26 cellular contexts compared by ENCODE assay signal in the genomic region with DNA sequence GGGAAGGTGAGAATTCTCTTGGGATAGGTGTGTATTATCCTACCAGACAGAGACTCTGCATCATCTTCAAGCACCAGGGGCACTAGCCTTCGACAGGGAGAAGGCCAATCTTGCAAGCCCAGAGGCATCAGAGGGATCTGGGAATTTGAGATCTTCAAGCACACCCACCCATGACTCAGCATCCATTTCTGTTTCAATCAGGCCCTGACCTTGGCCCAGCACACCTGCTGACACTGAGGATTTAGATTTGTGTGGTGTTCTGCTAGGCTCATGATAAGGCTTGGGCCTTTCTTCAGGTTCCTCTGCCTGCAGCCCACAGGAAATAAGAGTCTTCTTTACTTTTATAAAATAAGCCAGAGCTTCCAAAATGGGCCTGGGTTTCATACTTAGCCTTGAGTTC. TPM values are rescaled to one million over a fixed set of nuclear protein-coding genes. Genes with fewer than 3 reads are reported as not detected.
DNase-seq lines count a peak whose midpoint lies in the region; ATAC-seq, FAIRE-seq and TF ChIP-seq lines count a peak whose summit lies in the region.
"Had no signal": no experiment of that assay in that cellular context is flagged by ENCODE, and none has a peak within 500 bp of the region (broad histone marks: within the 10 kb centered on the region; RNA-seq: fewer than 3 reads in every experiment).

No MANE protein-coding gene starts in this region.

- H3K23ac ChIP-seq in H1 (ENCODE audit: insufficient read length), result no peak overlapping the region

- CTCF ChIA-PET in H1 (lab: Charles Lee; ENCODE audit: partially characterized antibody), result interaction anchor here (0.7 to 1.4 kb wide), 3 partner anchors 44 to 260 kb away, joined by 3 to 4 read pairs (median 4); no protein-coding TSS in a partner anchor

- H3K4me1 ChIP-seq in H1 (replicated peaks in 1 of 4; ENCODE audit: control insufficient read depth in 3 of 4, insufficient read depth in 4 of 4, low read length in 3 of 4), result no peaks in the 10 kb centered on the region
- H3K4me1 ChIP-seq: BE2C had no signal

- H3K9me3 Mint-ChIP-seq in effector memory CD8-positive, alpha-beta T cell, result peaks cover 0 to 5% of the 10 kb centered on the region in 2 donors

- TF ChIP-seq POLR2A in H1 (IDR thresholded peaks at IDR 0.05; ENCODE audit: control extremely low read depth in 1 of 2, low read depth in 2 of 2, low read length in 2 of 2), result no peak

- DNase-seq in NCI-H69 (lab: John Stamatoyannopoulos, UW) (peak; percentile 36), RPMI8226 (peak; percentile 74), H1 (ENCODE audit: low read depth in 1 of 2, low spot score in 2 of 2) (no peak), DMS114 treated with DMSO at 0.1 percent for 48 hours (lab: John Stamatoyannopoulos, UW; ENCODE audit: unreplicated experiment) (no peak)
- DNase-seq in effector memory CD8-positive, alpha-beta T cell, result no peak
- DNase-seq: 8988T; ACHN; BE2C; C1 segment of cervical spinal cord; CD4-positive, alpha-beta memory T cell; CD4-positive, CD25-positive, alpha-beta regulatory T cell; CD8-positive, alpha-beta memory T cell; COR-L47; DMS 273 treated with DMSO at 0.1 percent for 48 hours; DMS79 treated with DMSO at 0.1 percent for 48 hours; GF-D8 had no signal

- H4K8ac ChIP-seq in H1 (ENCODE audit: extremely low read depth, insufficient read depth, low read length), result no peak overlapping the region

- H4K20me1 ChIP-seq in H1 (replicated peaks in 1 of 2; ENCODE audit: control insufficient read depth in 1 of 2, insufficient read depth in 2 of 2, low read length in 2 of 2), result no peaks in the 10 kb centered on the region
- H4K20me1 ChIP-seq: BLaER1 had no signal

- H3K27me3 Mint-ChIP-seq in effector memory CD8-positive, alpha-beta T cell, result no peaks in the 10 kb centered on the region
- H3K27me3 Mint-ChIP-seq: CD4-positive, alpha-beta memory T cell; CD4-positive, CD25-positive, alpha-beta regulatory T cell had no signal

- no peak for ATAC-seq in effector memory CD8-positive, alpha-beta T cell (replicated peaks)
- ATAC-seq in HG03196 (IDR thresholded peaks at IDR 0.05; ENCODE audit: unreplicated experiment), result no peak
- ATAC-seq: GM12878 had no signal

- H2BK120ac ChIP-seq in H1 (replicated peaks; ENCODE audit: low read depth, low read length), result no peak overlapping the region

- no peak overlapping the region for H3K14ac ChIP-seq in H1 (ENCODE audit: insufficient read length)

- H2AK5ac ChIP-seq in H1 (ENCODE audit: low read depth, low read length), result no peak overlapping the region

- WGBS in H1 (ENCODE audit: extremely low coverage in 1 of 2, insufficient coverage in 1 of 2, insufficient read length in 1 of 2, insufficient replicate concordance in 2 of 2, low coverage in 1 of 2, low lambda C conversion rate in 2 of 2, missing lambda C conversion rate in 1 of 2), 2 experiments, result 92% methylated on average over 1 of the region's 1 CpG; no CpG with 5 or more reads in 1 of the 2 experiments

- POLR2A ChIA-PET in H1 (lab: Charles Lee; ENCODE audit: partially characterized antibody), result no interaction called here

- no peak overlapping the region for H3K27ac ChIP-seq in H1 (ENCODE audit: low read depth, low read length)
- H3K27ac ChIP-seq: BLaER1 had no signal

- H3K79me1 ChIP-seq in H1 (ENCODE audit: low read depth, low read length), result no peaks in the 10 kb centered on the region

- no peaks in the 10 kb centered on the region for H3K79me2 ChIP-seq in H1 (ENCODE audit: control insufficient read depth in 1 of 2, insufficient read depth in 2 of 2, low read length in 2 of 2)

- no peak overlapping the region for H2AFZ ChIP-seq in H1 (ENCODE audit: low read length)

- H3K23me2 ChIP-seq in H1 (ENCODE audit: low read depth, low read length), result no peaks in the 10 kb centered on the region

- TF ChIP-seq RAD21 in H1 (IDR thresholded peaks at IDR 0.05 in 1 of 2, conservative IDR thresholded peaks at IDR 0.05 in 1 of 2; ENCODE audit: low read depth in 2 of 2, low read length in 2 of 2), result no peak

- no peak overlapping the region for H3K4me3 Mint-ChIP-seq in effector memory CD8-positive, alpha-beta T cell
- H3K4me3 Mint-ChIP-seq: CD4-positive, alpha-beta memory T cell; CD4-positive, CD25-positive, alpha-beta regulatory T cell; CD8-positive, alpha-beta memory T cell had no signal

- no peaks in the 10 kb centered on the region for H3K36me3 Mint-ChIP-seq in effector memory CD8-positive, alpha-beta T cell (ENCODE audit: insufficient read depth)
- H3K36me3 Mint-ChIP-seq: CD14-positive monocyte; CD4-positive, alpha-beta memory T cell; CD4-positive, CD25-positive, alpha-beta regulatory T cell had no signal

- FAIRE-seq in H1 (lab: Jason Lieb, UNC), result no peak
- FAIRE-seq: A204.1, G401.6, GM12878, GM12892, GM18507 had no signal

- no peak overlapping the region for H3K18ac ChIP-seq in H1 (ENCODE audit: extremely low read depth, low read length)

- H4K5ac ChIP-seq in H1 (ENCODE audit: insufficient read length, low read depth, low read length), result no peak overlapping the region

- H2BK20ac ChIP-seq in H1 (ENCODE audit: low read length), result no peak overlapping the region

- H2BK12ac ChIP-seq in H1 (ENCODE audit: low read depth, low read length), result no peak overlapping the region

- no peak overlapping the region for H3K9ac ChIP-seq in H1 (replicated peaks in 1 of 4; ENCODE audit: extremely low read depth in 1 of 4, low read depth in 3 of 4, low read length in 3 of 4)
- H3K9ac ChIP-seq: BLaER1 had no signal

- no peaks in the 10 kb centered on the region for H3K4me1 Mint-ChIP-seq in effector memory CD8-positive, alpha-beta T cell (ENCODE audit: low read depth in 2 of 2)
- H3K4me1 Mint-ChIP-seq: CD14-positive monocyte; CD4-positive, alpha-beta memory T cell; CD4-positive, CD25-positive, alpha-beta regulatory T cell; CD8-positive, alpha-beta memory T cell had no signal

- H3K4ac ChIP-seq in H1 (replicated peaks; ENCODE audit: insufficient read length, low read depth, low read length), result no peak overlapping the region

- TF ChIP-seq CTCF in H1 (IDR thresholded peaks at IDR 0.05; ENCODE audit: control extremely low read depth in 1 of 3, insufficient read depth in 1 of 3, low read depth in 1 of 3, low read length in 3 of 3), result no peak

- no peak overlapping the region for H3K27ac Mint-ChIP-seq in effector memory CD8-positive, alpha-beta T cell
- H3K27ac Mint-ChIP-seq: CD14-positive monocyte; CD4-positive, alpha-beta memory T cell; CD4-positive, CD25-positive, alpha-beta regulatory T cell; CD8-positive, alpha-beta memory T cell had no signal

- H3K4me2 ChIP-seq in H1 (ENCODE audit: insufficient read depth in 1 of 2, low read depth in 2 of 2, low read length in 2 of 2), result no peak overlapping the region

- no peak overlapping the region for H3K4me3 ChIP-seq in H1 (ENCODE audit: extremely low read depth in 1 of 4, insufficient read depth in 2 of 4, low read depth in 3 of 4, low read length in 4 of 4)
- H3K4me3 ChIP-seq: BLaER1, GM12878 had no signal

- TF ChIP-seq EP300 in H1 (IDR thresholded peaks at IDR 0.05; ENCODE audit: borderline replicate concordance in 1 of 2, low read depth in 2 of 2, low read length in 2 of 2), result no peak

- H4K91ac ChIP-seq in H1 (replicated peaks; ENCODE audit: insufficient read length, low read length), result no peak overlapping the region

- H3K56ac ChIP-seq in H1 (replicated peaks; ENCODE audit: insufficient read length, low read depth, low read length), result no peak overlapping the region

- peaks cover 3 to 4% of the 10 kb centered on the region in 2 experiments; a peak in 1 of 4 replicates for H3K9me3 ChIP-seq in H1 (ENCODE audit: insufficient read depth in 2 of 2, low read depth in 1 of 2, low read length in 1 of 2)
- H3K9me3 ChIP-seq: BE2C had no signal

- H3K36me3 ChIP-seq in H1 (ENCODE audit: control insufficient read depth in 2 of 4, insufficient read depth in 4 of 4, low read length in 3 of 4), result no peaks in the 10 kb centered on the region
- H3K36me3 ChIP-seq: BE2C, BLaER1 had no signal

- no peaks in the 10 kb centered on the region for H3K27me3 ChIP-seq in H1 (replicated peaks in 1 of 4; ENCODE audit: control insufficient read depth in 3 of 4, extremely low read depth in 1 of 4, insufficient read depth in 3 of 4, low read length in 3 of 4)
- H3K27me3 ChIP-seq: BE2C, BLaER1 had no signal

- H2BK5ac ChIP-seq in H1 (ENCODE audit: low read depth, low read length), result no peak overlapping the region

- no peak overlapping the region for H2BK15ac ChIP-seq in H1 (ENCODE audit: low read length)

TF ChIP-seq in H1, 55 proteins besides CTCF, POLR2A, EP300 and RAD21:
- TF ChIP-seq SP4 (IDR thresholded peaks at IDR 0.05; ENCODE audit: low read length), result no peak
- TF ChIP-seq TAF1 (IDR thresholded peaks at IDR 0.05; ENCODE audit: low read depth, low read length), result no peak
- 0 out of 2 replicates have a peak, but pooled peaks have one; percentile 34 for TF ChIP-seq BACH1 (IDR thresholded peaks at IDR 0.05; ENCODE audit: low read length)
- no peak for TF ChIP-seq TCF12 (IDR thresholded peaks at IDR 0.05; ENCODE audit: low read depth, low read length)

RNA-seq across cellular contexts. Expression of gene PCP4, which starts 6.6 kb away (rescaled TPM):
- total RNA-seq in H1 (2021; fragmentation: NEBNext Ultra II Directional; extraction: Animal tissue kit (Norgen Biotek cat#: 25700)), result 1.8 and 2.3 TPM in 2 replicates
- polyA plus RNA-seq in H1 (2011; rRNA removed), result 1.5 and 2.4 TPM in 2 replicates
- 3.3 TPM for polyA plus RNA-seq in H1 (2011; cell fraction: cytosol; rRNA removed)
- 1.2 TPM for polyA plus RNA-seq in H1 (2011; cell fraction: nucleus; rRNA removed)
- 2.0 to 5.8 TPM (median 3.1 TPM) in 4 replicates for polyA plus RNA-seq in H1 (2012, experiment 1 of 2)
- polyA plus RNA-seq in H1 (2012, experiment 2 of 2), result 1.0 TPM
- 4.1 TPM for polyA plus RNA-seq in H1 (2013, experiment 1 of 2)
- 4.2 TPM for polyA plus RNA-seq in H1 (2013, experiment 2 of 2)
- 0.39 and 0.44 TPM in 2 replicates for polyA minus RNA-seq in H1 (2011; rRNA and poly(A)+ RNA removed)
- polyA minus RNA-seq in H1 (2011; cell fraction: cytosol; rRNA and poly(A)+ RNA removed), result not detected
- polyA minus RNA-seq in H1 (2011; cell fraction: nucleus; rRNA and poly(A)+ RNA removed), result 1.9 TPM
- total RNA-seq: A673; CD4-positive, alpha-beta memory T cell; CD4-positive, CD25-positive, alpha-beta regulatory T cell; CD8-positive, alpha-beta memory T cell; GM12878 had no signal
- polyA plus RNA-seq: AG04450; CD14-positive monocyte; CD4-positive, alpha-beta memory T cell; CD4-positive, CD25-positive, alpha-beta regulatory T cell; CD8-positive, alpha-beta memory T cell; GM12878 had no signal

Comparison
In these comparisons a context has a peak if more than half of its experiments do, and no peak if none do; other contexts are left out.
1. DNase-seq: peak in NCI-H69 (single experiment) and RPMI8226 (single experiment); none in H1 (0 of 2), DMS114 treated with DMSO at 0.1 percent for 48 hours (single experiment) and effector memory CD8-positive, alpha-beta T cell (0 of 3).